Comparison of ENCODE assay signal across 24 cellular contexts in genomic region chr20:45518282-45518681, GRCh38. TPM values are rescaled to one million over a fixed set of nuclear protein-coding genes. Genes with fewer than 3 reads are reported as not detected.
DNase-seq lines count a peak whose midpoint lies in the region; ATAC-seq and TF ChIP-seq lines count a peak whose summit lies in the region.
"Had no signal": no experiment of that assay in that cellular context is flagged by ENCODE, and none has a peak within 500 bp of the region (broad histone marks: within the 10 kb centered on the region; RNA-seq: fewer than 3 reads in every experiment).

No MANE protein-coding gene starts in this region.

- DNase-seq in LoVo (ENCODE audit: low spot score) (peak; percentile 4), epithelial cell of esophagus (ENCODE audit: low read depth) (peak; percentile 91), left kidney (ENCODE audit: low read depth, low spot score) (peak; percentile 68), upper lobe of right lung (no peak), right lobe of liver (no peak), KG1 (lab: John Stamatoyannopoulos, UW) (no peak), NOMO-1 treated with DMSO at 0.1 percent for 48 hours (lab: John Stamatoyannopoulos, UW; ENCODE audit: unreplicated experiment) (no peak), body of pancreas (no peak)
- DNase-seq: activated CD4-positive, alpha-beta T cell treated with anti-CD3 and anti-CD28 coated beads for 48 hours; activated CD8-positive, alpha-beta memory T cell treated with anti-CD3 and anti-CD28 coated beads, Interleukin-2, amount 10 ng/mL, durations not matched to agents 7 days and 5 days; activated naive CD8-positive, alpha-beta T cell treated with anti-CD3 and anti-CD28 coated beads for 36 hours; CD4-positive, alpha-beta T cell; effector memory CD8-positive, alpha-beta T cell; heart right ventricle; immature natural killer cell; mesenchymal stem cell; NCI-H1436 treated with DMSO at 0.1 percent for 48 hours; NCI-H526 treated with DMSO at 0.1 percent for 48 hours; SHP77 treated with DMSO at 0.1 percent for 48 hours; stimulated activated CD4-positive, alpha-beta T cell treated with anti-CD3 and anti-CD28 coated beads, Interleukin-4, amount 100 ng/mL, for 24 hours had no signal

- no peak overlapping the region for H3K27ac ChIP-seq in upper lobe of right lung
- no peak overlapping the region for H3K27ac ChIP-seq in right lobe of liver
- no peak overlapping the region for H3K27ac ChIP-seq in body of pancreas
- H3K27ac ChIP-seq: heart right ventricle had no signal

- 35% methylated on average over 2 of the region's 2 CpGs for WGBS in right lobe of liver (ENCODE audit: insufficient coverage, low coverage, low lambda C conversion rate, missing lambda C conversion rate)
- WGBS in body of pancreas, 2 donors = 58 to 62% methylated on average over 2 of the region's 2 CpGs

- TF ChIP-seq CTCF in epithelial cell of esophagus (IDR thresholded peaks at IDR 0.05; ENCODE audit: insufficient read depth, low read depth, low read length, missing control alignments) (no peak), upper lobe of right lung (IDR thresholded peaks at IDR 0.05) (no peak), right lobe of liver (IDR thresholded peaks at IDR 0.05) (no peak), body of pancreas (IDR thresholded peaks at IDR 0.05) (no peak)

- ATAC-seq in upper lobe of right lung (peak; percentile 89), right lobe of liver (no peak), body of pancreas (no peak)
- ATAC-seq: activated CD8-positive, alpha-beta memory T cell treated with anti-CD3 and anti-CD28 coated beads, Interleukin-2, amount 10 ng/mL, durations not matched to agents 7 days and 5 days; activated T-helper 17 cell treated with anti-CD3 and anti-CD28 coated beads, Interleukin-2, amount 50 U/mL, for 72 hours; effector memory CD8-positive, alpha-beta T cell; GM12878; heart right ventricle; natural killer cell treated with Interleukin-12 subunit alpha and Interleukin-12 subunit beta and Interleukin-15 and Interleukin-18, amount 100 ng/mL, for 72 hours had no signal

- intact Hi-C loops in upper lobe of right lung (cut with DNase I) = no loop called here
- intact Hi-C loops in right lobe of liver (cut with DNase I) = no loop called here
- intact Hi-C loops in body of pancreas (cut with DNase I) = no loop called here

- no peaks in the 10 kb centered on the region for H3K9me3 ChIP-seq in upper lobe of right lung
- no peaks in the 10 kb centered on the region for H3K9me3 ChIP-seq in right lobe of liver
- no peaks in the 10 kb centered on the region for H3K9me3 ChIP-seq in body of pancreas
- H3K9me3 ChIP-seq: heart right ventricle had no signal

- H3K4me3 ChIP-seq in epithelial cell of esophagus (ENCODE audit: low read length) (no peak overlapping the region), upper lobe of right lung (no peak overlapping the region), right lobe of liver (no peak overlapping the region), body of pancreas (no peak overlapping the region)
- H3K4me3 ChIP-seq: GM12878, heart right ventricle had no signal

- no peaks in the 10 kb centered on the region for H3K4me1 ChIP-seq in upper lobe of right lung
- H3K4me1 ChIP-seq in right lobe of liver = no peaks in the 10 kb centered on the region
- H3K4me1 ChIP-seq in body of pancreas = no peaks in the 10 kb centered on the region
- H3K4me1 ChIP-seq: heart right ventricle had no signal

- no peaks in the 10 kb centered on the region for H3K27me3 ChIP-seq in upper lobe of right lung
- no peaks in the 10 kb centered on the region for H3K27me3 ChIP-seq in right lobe of liver
- H3K27me3 ChIP-seq in body of pancreas = no peaks in the 10 kb centered on the region

- TF ChIP-seq POLR2A in right lobe of liver (IDR thresholded peaks at IDR 0.05) (no peak), body of pancreas (IDR thresholded peaks at IDR 0.05) (no peak)

- no peaks in the 10 kb centered on the region for H3K36me3 ChIP-seq in upper lobe of right lung
- no peaks in the 10 kb centered on the region for H3K36me3 ChIP-seq in right lobe of liver
- no peaks in the 10 kb centered on the region for H3K36me3 ChIP-seq in body of pancreas (replicated peaks in 1 of 2; ENCODE audit: insufficient read depth in 1 of 2, low read depth in 2 of 2)
- H3K36me3 ChIP-seq: heart right ventricle had no signal

RNA-seq across cellular contexts. Expression of gene SPINT3, which starts 2.9 kb away (rescaled TPM):
- total RNA-seq in upper lobe of right lung (not detected), right lobe of liver (not detected), body of pancreas (not detected)
- total RNA-seq: activated CD8-positive, alpha-beta memory T cell treated with anti-CD3 and anti-CD28 coated beads, Interleukin-2, amount 10 ng/mL, durations not matched to agents 7 days and 5 days; activated naive CD8-positive, alpha-beta T cell treated with anti-CD3 and anti-CD28 coated beads for 36 hours; activated T-helper 17 cell treated with anti-CD3 and anti-CD28 coated beads, Interleukin-2, amount 50 U/mL, for 72 hours; CD4-positive, alpha-beta T cell; GM12878; heart right ventricle; natural killer cell treated with Interleukin-12 subunit alpha and Interleukin-12 subunit beta and Interleukin-15 and Interleukin-18, amount 100 ng/mL, for 72 hours; pulmonary artery endothelial cell had no signal

RNA-seq across cellular contexts. Expression of gene WFDC6, which starts 21.0 kb away (rescaled TPM):
- total RNA-seq in upper lobe of right lung (not detected), right lobe of liver (not detected), body of pancreas (not detected)
- total RNA-seq: activated CD8-positive, alpha-beta memory T cell treated with anti-CD3 and anti-CD28 coated beads, Interleukin-2, amount 10 ng/mL, durations not matched to agents 7 days and 5 days; activated naive CD8-positive, alpha-beta T cell treated with anti-CD3 and anti-CD28 coated beads for 36 hours; activated T-helper 17 cell treated with anti-CD3 and anti-CD28 coated beads, Interleukin-2, amount 50 U/mL, for 72 hours; CD4-positive, alpha-beta T cell; GM12878; heart right ventricle; natural killer cell treated with Interleukin-12 subunit alpha and Interleukin-12 subunit beta and Interleukin-15 and Interleukin-18, amount 100 ng/mL, for 72 hours; pulmonary artery endothelial cell had no signal

RNA-seq across cellular contexts. Expression of gene EPPIN, which starts 28.9 kb away (rescaled TPM):
- not detected for total RNA-seq in upper lobe of right lung
- not detected for total RNA-seq in right lobe of liver
- total RNA-seq in body of pancreas = not detected
- total RNA-seq: activated CD8-positive, alpha-beta memory T cell treated with anti-CD3 and anti-CD28 coated beads, Interleukin-2, amount 10 ng/mL, durations not matched to agents 7 days and 5 days; activated naive CD8-positive, alpha-beta T cell treated with anti-CD3 and anti-CD28 coated beads for 36 hours; activated T-helper 17 cell treated with anti-CD3 and anti-CD28 coated beads, Interleukin-2, amount 50 U/mL, for 72 hours; CD4-positive, alpha-beta T cell; GM12878; heart right ventricle; natural killer cell treated with Interleukin-12 subunit alpha and Interleukin-12 subunit beta and Interleukin-15 and Interleukin-18, amount 100 ng/mL, for 72 hours; pulmonary artery endothelial cell had no signal

RNA-seq across cellular contexts. Expression of gene WFDC2, which starts 48.7 kb away (rescaled TPM):
- total RNA-seq in upper lobe of right lung (113 TPM), right lobe of liver (1 to 10 TPM in 4 of 6 experiments, under 1 TPM in 1, not detected in 1; 0.77 to 2.8 (median 1.8) TPM), body of pancreas (10 to 100 TPM in 1 of 2 donors, 1 to 10 TPM in 1; 3.0 to 11.9 TPM)
- total RNA-seq: activated CD8-positive, alpha-beta memory T cell treated with anti-CD3 and anti-CD28 coated beads, Interleukin-2, amount 10 ng/mL, durations not matched to agents 7 days and 5 days; CD4-positive, alpha-beta T cell; GM12878; natural killer cell treated with Interleukin-12 subunit alpha and Interleukin-12 subunit beta and Interleukin-15 and Interleukin-18, amount 100 ng/mL, for 72 hours; pulmonary artery endothelial cell had no signal

Comparison
In these comparisons a context has a peak if more than half of its experiments do, and no peak if none do; other contexts are left out.
1. DNase-seq: peak in LoVo (single experiment), epithelial cell of esophagus (single experiment) and left kidney (single experiment); none in upper lobe of right lung (single experiment), right lobe of liver (0 of 3), KG1 (single experiment), NOMO-1 treated with DMSO at 0.1 percent for 48 hours (single experiment) and body of pancreas (0 of 4).